In the genomic region with DNA sequence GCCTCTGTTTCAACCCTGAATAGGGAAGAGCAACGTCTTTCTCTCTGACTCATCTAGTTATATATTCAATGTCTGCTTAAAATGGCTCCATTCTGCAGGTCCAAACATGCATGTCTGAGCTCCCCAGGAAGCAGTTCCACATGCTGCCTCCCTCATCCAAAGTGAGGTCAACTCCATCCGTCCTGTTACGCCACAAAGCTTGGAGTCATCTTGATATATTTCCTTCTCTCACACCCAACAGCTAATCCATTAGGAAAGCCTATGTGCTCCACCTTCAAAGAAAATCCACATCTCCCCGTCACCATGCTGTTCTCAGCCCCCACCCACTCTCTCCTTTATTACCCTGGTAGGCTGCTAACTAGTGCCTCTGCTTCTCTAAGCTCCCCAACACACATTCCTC, we compare ENCODE assay signal across 13 cellular contexts.
"Had no signal": no experiment of that assay in that cellular context is flagged by ENCODE, and none has a peak within 500 bp of the region (broad histone marks: within the 10 kb centered on the region; RNA-seq: fewer than 3 reads in every experiment).

No MANE protein-coding gene starts in this region.

- H3K27me3 ChIP-seq: esophagus muscularis mucosa, neural progenitor cell, sigmoid colon, stomach, upper lobe of right lung had no signal

- DNase-seq: activated CD4-positive, CD25-positive, alpha-beta regulatory T cell treated with anti-CD3 and anti-CD28 coated beads, Interleukin-2, amount 50 U/mL, for 72 hours; activated naive CD4-positive, alpha-beta T cell treated with anti-CD3 and anti-CD28 coated beads for 36 hours; caudate nucleus; sigmoid colon; stimulated activated CD4-positive, alpha-beta T cell treated with anti-CD3 and anti-CD28 coated beads, Interleukin-2, amount 100 ng/mL, for 24 hours; stomach; T1000; upper lobe of right lung had no signal

- H3K9me3 ChIP-seq: esophagus muscularis mucosa, sigmoid colon, stomach, thoracic aorta, upper lobe of right lung had no signal

- H3K4me1 ChIP-seq: esophagus muscularis mucosa, sigmoid colon, stomach, upper lobe of right lung had no signal

- H3K4me3 ChIP-seq: esophagus muscularis mucosa, lung, neural progenitor cell, sigmoid colon, stomach, thoracic aorta, upper lobe of right lung had no signal

- H3K27ac ChIP-seq: esophagus muscularis mucosa, neural progenitor cell, sigmoid colon, stomach, thoracic aorta, upper lobe of right lung had no signal

- H3K9me3 Mint-ChIP-seq: activated naive CD4-positive, alpha-beta T cell treated with anti-CD3 and anti-CD28 coated beads for 36 hours; activated T-helper 17 cell treated with anti-CD3 and anti-CD28 coated beads, Interleukin-2, amount 50 U/mL, for 72 hours; neural progenitor cell had no signal

- ATAC-seq: activated T-helper 17 cell treated with anti-CD3 and anti-CD28 coated beads, Interleukin-2, amount 50 U/mL, for 72 hours; upper lobe of right lung had no signal

- H3K4me3 Mint-ChIP-seq: activated naive CD4-positive, alpha-beta T cell treated with anti-CD3 and anti-CD28 coated beads for 36 hours; activated T-helper 17 cell treated with anti-CD3 and anti-CD28 coated beads, Interleukin-2, amount 50 U/mL, for 72 hours; neural progenitor cell had no signal

- H3K36me3 ChIP-seq: esophagus muscularis mucosa, neural progenitor cell, sigmoid colon, stomach, thoracic aorta, upper lobe of right lung had no signal

- H3K27ac Mint-ChIP-seq: activated naive CD4-positive, alpha-beta T cell treated with anti-CD3 and anti-CD28 coated beads for 36 hours; activated T-helper 17 cell treated with anti-CD3 and anti-CD28 coated beads, Interleukin-2, amount 50 U/mL, for 72 hours; neural progenitor cell had no signal

- H2AFZ ChIP-seq: neural progenitor cell had no signal

- H3K9ac ChIP-seq: neural progenitor cell had no signal

- H3K4me2 ChIP-seq: neural progenitor cell had no signal

- H3K4me1 Mint-ChIP-seq: activated T-helper 17 cell treated with anti-CD3 and anti-CD28 coated beads, Interleukin-2, amount 50 U/mL, for 72 hours had no signal

- H3K36me3 Mint-ChIP-seq: neural progenitor cell had no signal
